1 cellular context compared by ENCODE assay signal in genomic region chr14:103820908-103821307, GRCh38.
TF ChIP-seq lines count a peak whose summit lies in the region.

No MANE protein-coding gene starts in this region.

TF ChIP-seq in K562, 482 proteins besides CTCF, POLR2A, EP300 and RAD21:
- TF ChIP-seq NR2F6 (CRISPR knock-in tag; IDR thresholded peaks at IDR 0.05) (no peak), ZNF431 (CRISPR knock-in tag; IDR thresholded peaks at IDR 0.05) (no peak), MEIS2 (IDR thresholded peaks at IDR 0.05; ENCODE audit: partially characterized antibody) (peak; percentile 26)
